In the genomic region with DNA sequence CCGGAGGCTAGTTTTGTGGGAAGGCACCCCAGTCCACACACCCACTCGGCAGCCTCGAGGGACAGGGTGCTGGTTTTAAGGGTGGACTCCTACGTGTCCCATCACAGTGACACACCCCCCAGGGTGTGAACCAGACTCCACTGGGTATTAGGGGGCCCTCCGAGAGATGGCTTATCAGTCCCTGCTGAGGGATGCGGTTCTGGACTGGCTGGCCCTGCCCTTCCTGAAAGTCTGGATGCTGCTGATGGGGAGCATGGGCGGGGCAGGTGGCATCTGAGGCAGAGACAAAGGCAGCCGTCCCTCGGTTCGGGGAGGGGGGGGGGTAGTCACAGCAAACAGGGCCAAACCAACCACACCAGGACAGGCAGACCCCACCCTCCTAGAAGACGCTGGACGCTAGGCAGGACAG, we compare ENCODE assay signal across 8 cellular contexts. TPM values are rescaled to one million over a fixed set of nuclear protein-coding genes. Genes with fewer than 3 reads are reported as not detected.
DNase-seq lines count a peak whose midpoint lies in the region; ATAC-seq and TF ChIP-seq lines count a peak whose summit lies in the region.
"Had no signal": no experiment of that assay in that cellular context is flagged by ENCODE, and none has a peak within 500 bp of the region (broad histone marks: within the 10 kb centered on the region; RNA-seq: fewer than 3 reads in every experiment).

No MANE protein-coding gene starts in this region.

- DNase-seq in HCT116 (ENCODE audit: low read depth, low spot score) = no peak
- no peak for DNase-seq in SK-N-MC (ENCODE audit: low read depth, low spot score)
- DNase-seq in fibroblast of lung (ENCODE audit: low read depth in 2 of 2) = no peak
- no peak for DNase-seq in spleen
- no peak for DNase-seq in NK-92 (lab: John Stamatoyannopoulos, UW; ENCODE audit: unreplicated experiment)
- DNase-seq in NCI-H1105 treated with DMSO at 0.1 percent for 48 hours (lab: John Stamatoyannopoulos, UW) = no peak

- H4K20me1 ChIP-seq in HCT116 (ENCODE audit: insufficient read depth) (no peaks in the 10 kb centered on the region), fibroblast of lung (ENCODE audit: control insufficient read depth, extremely low read depth, insufficient read depth, low read length) (no peaks in the 10 kb centered on the region)

- H3K9me3 ChIP-seq in HCT116 (ENCODE audit: control insufficient read depth in 1 of 2, insufficient read depth in 1 of 2, low read depth in 1 of 2, low read length in 2 of 2) (no peaks in the 10 kb centered on the region), SK-N-MC (ENCODE audit: low read depth, low read length) (no peaks in the 10 kb centered on the region), fibroblast of lung (ENCODE audit: control insufficient read depth, insufficient read depth, low read depth, low read length) (no peaks in the 10 kb centered on the region), spleen (no peaks in the 10 kb centered on the region)
- H3K9me3 ChIP-seq: SJSA1 had no signal

- H2AFZ ChIP-seq in HCT116 (ENCODE audit: low read depth, low read length, poor library complexity, severe bottlenecking) (no peak overlapping the region), fibroblast of lung (ENCODE audit: low read length) (no peak overlapping the region)

- H3K36me3 ChIP-seq in HCT116 (ENCODE audit: control insufficient read depth in 1 of 2, insufficient read depth in 2 of 2, low read length in 2 of 2) (peaks cover 17 to 26% of the 10 kb centered on the region in 2 experiments; a peak in 3 of 4 replicates), SK-N-MC (ENCODE audit: insufficient read depth, low read length) (peaks cover 12% of the 10 kb centered on the region; the same call in 1 of the 2 replicates), fibroblast of lung (ENCODE audit: control insufficient read depth, insufficient read depth, low read length) (peaks cover 9% of the 10 kb centered on the region), spleen (peaks cover 6 to 81% (median 36%) of the 10 kb centered on the region in 6 donors)

- H3K9me2 ChIP-seq in HCT116 (ENCODE audit: insufficient read depth) = no peaks in the 10 kb centered on the region

- H3K27ac ChIP-seq in HCT116 (ENCODE audit: low read depth, low read length) = peak overlapping the region; percentile 93
- peak overlapping the region; percentile 91 for H3K27ac ChIP-seq in SK-N-MC
- peak overlapping the region; percentile 81 for H3K27ac ChIP-seq in fibroblast of lung (ENCODE audit: insufficient read depth, low read length)
- H3K27ac ChIP-seq in spleen = peak overlapping the region; percentile 76 to 92 (median 88)

- H3K4me1 ChIP-seq in HCT116 (ENCODE audit: control insufficient read depth in 1 of 2, insufficient read depth in 2 of 2, low read length in 2 of 2) = peaks cover 9 to 21% of the 10 kb centered on the region in 2 experiments; a peak in 3 of 4 replicates
- peaks cover 7% of the 10 kb centered on the region for H3K4me1 ChIP-seq in fibroblast of lung (ENCODE audit: control insufficient read depth, extremely low read depth, insufficient read depth, low read length)
- H3K4me1 ChIP-seq in spleen = peaks cover 16 to 62% (median 47%) of the 10 kb centered on the region in 6 donors

- no TSS peak for BruUV-seq in HCT116 (replicated peaks; lab: Mats Ljungman, UMichigan)

- H3K9ac ChIP-seq in HCT116 (ENCODE audit: low read length) (peak overlapping the region; percentile 88), SK-N-MC (ENCODE audit: insufficient read length) (peak overlapping the region; percentile 76), fibroblast of lung (ENCODE audit: insufficient read depth, low read length) (peak overlapping the region; percentile 75)

- peak overlapping the region; percentile 90 for H3K4me2 ChIP-seq in HCT116 (ENCODE audit: low read length)
- H3K4me2 ChIP-seq in fibroblast of lung (ENCODE audit: extremely low read depth, insufficient read depth, low read length) = peak overlapping the region; percentile 91

- POLR2A ChIA-PET in HCT116 (lab: Charles Lee) = interaction anchor here (1.0 kb wide), 1 partner anchor 12 kb away, joined by 3 read pairs; no protein-coding TSS in a partner anchor

- H3K27me3 ChIP-seq in HCT116 (ENCODE audit: insufficient read depth, low read length) (no peaks in the 10 kb centered on the region), fibroblast of lung (ENCODE audit: control insufficient read depth, insufficient read depth, low read length) (no peaks in the 10 kb centered on the region), spleen (replicated peaks in 1 of 7) (no peaks in the 10 kb centered on the region)
- H3K27me3 ChIP-seq: SJSA1 had no signal

- TF ChIP-seq CTCF in HCT116 (IDR thresholded peaks at IDR 0.05 in 2 of 3, conservative IDR thresholded peaks at IDR 0.05 in 1 of 3; ENCODE audit: borderline replicate concordance in 1 of 3, insufficient read depth in 1 of 3, low read depth in 2 of 3, low read length in 2 of 3) = no peak
- no peak for TF ChIP-seq CTCF in fibroblast of lung (conservative IDR thresholded peaks at IDR 0.05 in 1 of 2, IDR thresholded peaks at IDR 0.05 in 1 of 2; ENCODE audit: low read depth in 1 of 2, low read length in 2 of 2)
- TF ChIP-seq CTCF in spleen (IDR thresholded peaks at IDR 0.05 in 8 of 11, conservative IDR thresholded peaks at IDR 0.05 in 3 of 11) = no peak

- RAD21 ChIA-PET in HCT116 (lab: Charles Lee; ENCODE audit: low non-redundant PET in 1 of 2, low total read pairs in 2 of 2, uncharacterized antibody in 2 of 2, unreplicated experiment in 2 of 2) = no interaction called here

- no peak for TF ChIP-seq POLR2A in HCT116 (IDR thresholded peaks at IDR 0.05; ENCODE audit: borderline replicate concordance, extremely low read depth, insufficient read depth, insufficient read length)
- no peak for TF ChIP-seq POLR2A in spleen (IDR thresholded peaks at IDR 0.05)

- 46 to 66% (median 57%) methylated on average over 9 to 12 of the region's 12 CpGs for WGBS in spleen, 5 donors

- H3K4me3 ChIP-seq in HCT116 (replicated peaks in 1 of 2; ENCODE audit: low read depth in 1 of 2, low read length in 2 of 2) (peak overlapping the region; percentile 53 to 78), SK-N-MC (no peak overlapping the region), fibroblast of lung (replicated peaks in 1 of 4; ENCODE audit: control extremely low read depth in 1 of 4, insufficient read depth in 1 of 4, low read depth in 3 of 4, low read length in 4 of 4) (peak overlapping the region in 2 of 4 experiments; percentile 55 to 59), spleen (peak overlapping the region in 4 of 8 donors; percentile 76 to 95 (median 90))

- intact Hi-C loops in HCT116 (cut with micrococcal nuclease) = loop anchor here (2.0 kb wide), 1 partner anchor 29 kb away; a partner anchor contains a TSS
- intact Hi-C loops in spleen (cut with DNase I; ENCODE audit: low total_unique reads) = loop anchor here (5.0 kb wide), 2 partner anchors 58 to 62 kb away; a partner anchor contains a TSS

- H3K79me2 ChIP-seq in HCT116 (ENCODE audit: insufficient read depth, low read length) (peaks cover 6% of the 10 kb centered on the region; the same call in 1 of the 2 replicates), fibroblast of lung (ENCODE audit: control insufficient read depth, insufficient read depth, low read length) (no peaks in the 10 kb centered on the region)

- no peak for TF ChIP-seq RAD21 in HCT116 (IDR thresholded peaks at IDR 0.05; ENCODE audit: low read depth)

- CTCF ChIA-PET in HCT116 (lab: Charles Lee) = interaction anchor here (1.2 to 1.9 kb wide), 3 partner anchors 57 to 73 kb away, joined by 4 to 8 read pairs (median 5); no protein-coding TSS in a partner anchor

- ATAC-seq in HCT116 = no peak
- ATAC-seq in HG03457 (IDR thresholded peaks at IDR 0.05; ENCODE audit: unreplicated experiment) = no peak

RNA-seq across cellular contexts. Expression of a gene that starts 0.9 kb away (rescaled TPM):
- total RNA-seq in HCT116 (2021; ENCODE audit: unreplicated experiment) (48.4 TPM), fibroblast of lung (8.8 and 11.8 TPM in 2 replicates), spleen (10 to 100 TPM; 51.7 to 74.6 (median 57.7) TPM)
- 39.5 and 45.9 TPM in 2 replicates for polyA plus RNA-seq in HCT116 (2012)
- polyA plus RNA-seq in fibroblast of lung (11.4 and 14.6 TPM in 2 replicates), spleen (10 to 100 TPM; 33.2 to 71.5 (median 64.7) TPM)
- polyA plus RNA-seq in fibroblast of lung (2012) = 8.5 and 24.2 TPM in 2 replicates
- 16.7 and 51.2 TPM in 2 replicates for polyA minus RNA-seq in fibroblast of lung (ENCODE audit: low replicate concordance)

RNA-seq across cellular contexts. Expression of a gene that starts 17.5 kb away (rescaled TPM):
- total RNA-seq in HCT116 (2021; ENCODE audit: unreplicated experiment) = not detected
- polyA plus RNA-seq in HCT116 (2012) = not detected in 2 replicates
- total RNA-seq in fibroblast of lung = not detected in 2 replicates
- not detected in 2 replicates for polyA plus RNA-seq in fibroblast of lung
- polyA plus RNA-seq in fibroblast of lung (2012) = not detected in 2 replicates
- not detected in 2 replicates for polyA minus RNA-seq in fibroblast of lung (ENCODE audit: low replicate concordance)
- total RNA-seq in spleen = 10 to 100 TPM; 17.7 to 73.7 (median 37.0) TPM
- 100 to 1,000 TPM in 2 of 3 donors, 10 to 100 TPM in 1; 28.9 to 207 (median 127) TPM for polyA plus RNA-seq in spleen
- total RNA-seq: SJSA1 had no signal

RNA-seq across cellular contexts. Expression of a gene that starts 29.3 kb away (rescaled TPM):
- 55.8 TPM for total RNA-seq in HCT116 (2021; ENCODE audit: unreplicated experiment)
- polyA plus RNA-seq in HCT116 (2012) = 58.1 and 68.0 TPM in 2 replicates
- total RNA-seq in fibroblast of lung = 11.8 and 15.5 TPM in 2 replicates
- polyA plus RNA-seq in fibroblast of lung = 86.2 and 115 TPM in 2 replicates
- 55.3 and 67.0 TPM in 2 replicates for polyA plus RNA-seq in fibroblast of lung (2012)
- 302 and 321 TPM in 2 replicates for polyA minus RNA-seq in fibroblast of lung (ENCODE audit: low replicate concordance)
- 100 to 1,000 TPM in 5 of 7 donors, 10 to 100 TPM in 2; 84.3 to 129 (median 113) TPM for total RNA-seq in spleen
- polyA plus RNA-seq in spleen = 10 to 100 TPM; 34.7 to 48.1 (median 38.5) TPM

RNA-seq across cellular contexts. Expression of a gene that starts 31.3 kb away (rescaled TPM):
- total RNA-seq in HCT116 (2021; ENCODE audit: unreplicated experiment) (0.17 TPM), fibroblast of lung (not detected in 2 replicates), spleen (100 to 1,000 TPM in 4 of 7 donors, 10 to 100 TPM in 3; 55.3 to 164 (median 106) TPM)
- 0.01 and 0.06 TPM in 2 replicates for polyA plus RNA-seq in HCT116 (2012)
- polyA plus RNA-seq in fibroblast of lung (not detected in 2 replicates), spleen (10 to 100 TPM in 2 of 3 donors, 1 to 10 TPM in 1; 2.4 to 36.8 (median 25.6) TPM)
- polyA plus RNA-seq in fibroblast of lung (2012) = not detected in 2 replicates
- polyA minus RNA-seq in fibroblast of lung (ENCODE audit: low replicate concordance) = not detected in 2 replicates
- total RNA-seq: SJSA1 had no signal

RNA-seq across cellular contexts. Expression of a gene that starts 45.9 kb away (rescaled TPM):
- 49.7 TPM for total RNA-seq in HCT116 (2021; ENCODE audit: unreplicated experiment)
- 80.3 and 100 TPM in 2 replicates for polyA plus RNA-seq in HCT116 (2012)
- 33.1 and 50.7 TPM in 2 replicates for total RNA-seq in fibroblast of lung
- 65.0 and 65.5 TPM in 2 replicates for polyA plus RNA-seq in fibroblast of lung
- 46.3 and 51.0 TPM in 2 replicates for polyA plus RNA-seq in fibroblast of lung (2012)
- 93.5 and 99.3 TPM in 2 replicates for polyA minus RNA-seq in fibroblast of lung (ENCODE audit: low replicate concordance)
- total RNA-seq in spleen = 10 to 100 TPM; 25.6 to 49.9 (median 41.0) TPM
- 10 to 100 TPM; 16.4 to 29.6 (median 20.5) TPM for polyA plus RNA-seq in spleen

Comparison
In these comparisons a context has a peak if more than half of its experiments do, and no peak if none do; other contexts are left out.
1. RNA of a gene that starts 17.5 kb away (total RNA-seq): 17.7 to 73.7 TPM in spleen; not detected in HCT116 (single experiment) and not detected in fibroblast of lung; every median in the first group is over 10 times any median in the second.
2. Peak in every context shown above with its lines, with median percentiles within 50 percentile points of each other: H3K27ac ChIP-seq and H3K9ac ChIP-seq.